ENCODE assay signal across 14 cellular contexts in the genomic region with DNA sequence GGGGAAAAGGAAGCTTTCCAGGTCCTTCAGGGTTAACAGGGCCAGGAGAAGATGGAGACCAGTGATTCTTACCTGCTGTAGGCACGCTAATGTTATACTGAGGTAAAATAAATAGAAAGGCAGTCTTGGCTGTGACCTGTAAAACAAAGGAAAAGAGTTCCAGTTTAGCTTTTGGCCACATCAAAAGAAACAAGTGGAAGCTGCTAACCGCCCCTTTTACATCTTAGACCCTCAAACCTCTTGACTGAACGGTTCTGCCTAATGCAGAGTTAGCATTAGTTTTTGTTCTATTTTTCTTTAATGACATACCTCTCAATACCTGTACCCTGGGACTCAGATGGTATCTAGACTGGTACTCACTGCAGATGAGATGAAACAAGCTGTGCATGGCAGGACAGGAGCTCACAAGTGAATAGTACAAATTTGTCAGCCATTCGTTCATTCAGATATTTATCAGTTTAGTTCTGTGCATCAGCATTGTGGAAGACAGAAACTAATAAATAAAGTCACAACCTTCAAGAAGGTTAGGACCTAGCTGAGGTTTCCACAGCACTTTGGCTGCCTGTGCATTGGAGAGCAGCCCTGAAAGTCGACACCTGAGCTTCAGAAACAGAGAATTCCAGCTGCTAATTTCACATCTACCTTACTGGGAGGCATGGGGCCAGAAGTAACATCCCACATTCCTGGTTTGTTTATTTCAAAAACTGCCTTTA. TPM values are rescaled to one million over a fixed set of nuclear protein-coding genes. Genes with fewer than 3 reads are reported as not detected.
DNase-seq lines count a peak whose midpoint lies in the region; ATAC-seq, FAIRE-seq and TF ChIP-seq lines count a peak whose summit lies in the region.
"Had no signal": no experiment of that assay in that cellular context is flagged by ENCODE, and none has a peak within 500 bp of the region (broad histone marks: within the 10 kb centered on the region; RNA-seq: fewer than 3 reads in every experiment).

No MANE protein-coding gene starts in this region.

- FAIRE-seq in HepG2 (lab: Jason Lieb, UNC), result no peak

- no peaks in the 10 kb centered on the region for H3K27me3 Mint-ChIP-seq in T-helper 17 cell

- H3K27ac ChIP-seq in HepG2 (ENCODE audit: extremely low read length, insufficient read depth, low read length) (no peak overlapping the region), right lobe of liver (no peak overlapping the region), tibial artery (peak overlapping the region; percentile 55 to 86)
- H3K27ac ChIP-seq: cardiac muscle cell had no signal

- H4K20me1 ChIP-seq in HepG2 (ENCODE audit: insufficient read depth, low read length), result no peaks in the 10 kb centered on the region

- H3K79me2 ChIP-seq in HepG2 (ENCODE audit: insufficient read depth, low read length), result peaks cover 63% of the 10 kb centered on the region

- H3K27me3 ChIP-seq in HepG2 (ENCODE audit: control insufficient read depth in 1 of 2, insufficient read depth in 2 of 2, low read length in 2 of 2) (no peaks in the 10 kb centered on the region), right lobe of liver (no peaks in the 10 kb centered on the region), tibial artery (no peaks in the 10 kb centered on the region)
- H3K27me3 ChIP-seq: cardiac muscle cell had no signal

- H3K36me3 ChIP-seq in HepG2 (replicated peaks in 1 of 2; ENCODE audit: control insufficient read depth in 1 of 2, insufficient read depth in 2 of 2, low read length in 2 of 2) (peaks cover 22 to 69% of the 10 kb centered on the region in 2 experiments), right lobe of liver (no peaks in the 10 kb centered on the region), tibial artery (peaks cover 4 to 21% (median 17%) of the 10 kb centered on the region in 3 donors)
- H3K36me3 ChIP-seq: cardiac muscle cell had no signal

- no peaks in the 10 kb centered on the region for H3K9me3 ChIP-seq in HepG2 (ENCODE audit: low read length)
- no peaks in the 10 kb centered on the region for H3K9me3 ChIP-seq in right lobe of liver
- H3K9me3 ChIP-seq in T-helper 17 cell (ENCODE audit: control insufficient read depth, low read length, poor library complexity, severe bottlenecking), result no peaks in the 10 kb centered on the region
- no peaks in the 10 kb centered on the region for H3K9me3 ChIP-seq in tibial artery

- no peak for DNase-seq in HepG2 (ENCODE audit: low spot score)
- no peak for DNase-seq in right lobe of liver
- no peak for DNase-seq in T-helper 17 cell
- DNase-seq in tibial artery, result no peak
- DNase-seq in DMS 273 (lab: John Stamatoyannopoulos, UW; ENCODE audit: unreplicated experiment), result no peak
- DNase-seq in NCI-H524 (lab: John Stamatoyannopoulos, UW), result no peak
- no peak for DNase-seq in AG08396 (ENCODE audit: low spot score)
- DNase-seq: activated CD4-positive, CD25-positive, alpha-beta regulatory T cell treated with anti-CD3 and anti-CD28 coated beads, Interleukin-2, amount 50 U/mL, for 72 hours; activated gamma-delta T cell; NCI-H1436 treated with DMSO at 0.1 percent for 48 hours had no signal

- in situ Hi-C loops in HepG2 (cut with HindIII; ENCODE audit: extremely low pct_ligation_motif_present, low pct_unique_long_range_greater_than_20kb), result no loop called here

- 94% methylated on average over 5 of the region's 5 CpGs for WGBS in HepG2 (ENCODE audit: low lambda C conversion rate)
- WGBS in right lobe of liver (ENCODE audit: insufficient coverage, low coverage, low lambda C conversion rate, missing lambda C conversion rate), result 72% methylated on average over 5 of the region's 5 CpGs

- BruUV-seq in HepG2 (replicated peaks; lab: Mats Ljungman, UMichigan), result no TSS peak

- POLR2A ChIA-PET in HepG2 (lab: Yijun Ruan, JAX), result interaction anchor here (1.2 to 2.0 kb wide), 3 partner anchors 8 to 41 kb away, joined by 3 to 6 read pairs (median 5); partner anchors contain the start of gene TRAM2

- H3K4me1 ChIP-seq in HepG2 (ENCODE audit: insufficient read depth, low read length) (peaks cover 47% of the 10 kb centered on the region), right lobe of liver (no peaks in the 10 kb centered on the region), tibial artery (peaks cover 0 to 60% (median 50%) of the 10 kb centered on the region in 4 donors)

- CTCF ChIA-PET in HepG2 (lab: Yijun Ruan, JAX; ENCODE audit: low intra/inter-chr PET ratio, low total read pairs), result no interaction called here

- peak overlapping the region; percentile 47 for H3K27ac Mint-ChIP-seq in T-helper 17 cell

- TF ChIP-seq POLR2A in HepG2 (IDR thresholded peaks at IDR 0.05; ENCODE audit: insufficient read depth in 1 of 2, low read depth in 2 of 2, low read length in 2 of 2) (no peak), right lobe of liver (IDR thresholded peaks at IDR 0.05) (no peak)

- no peak for TF ChIP-seq RAD21 in HepG2 (CRISPR knock-in tag; IDR thresholded peaks at IDR 0.05)

- no peak overlapping the region for H3K9ac ChIP-seq in HepG2 (ENCODE audit: insufficient read depth, low read depth, low read length)

- H2AFZ ChIP-seq in HepG2 (ENCODE audit: low read length), result no peak overlapping the region

- TF ChIP-seq CTCF in HepG2 (CRISPR knock-in tag; IDR thresholded peaks at IDR 0.05) (no peak), right lobe of liver (IDR thresholded peaks at IDR 0.05) (no peak), tibial artery (IDR thresholded peaks at IDR 0.05) (no peak)

- no peak for TF ChIP-seq EP300 in HepG2 (IDR thresholded peaks at IDR 0.05; ENCODE audit: low read depth in 2 of 2, low read length in 2 of 2)
- no peak for TF ChIP-seq EP300 in HepG2 (CRISPR knock-in tag; IDR thresholded peaks at IDR 0.05; ENCODE audit: borderline replicate concordance)

- peaks cover 5% of the 10 kb centered on the region for H3K36me3 Mint-ChIP-seq in T-helper 17 cell (ENCODE audit: low read depth)

- H3K4me1 Mint-ChIP-seq in T-helper 17 cell, result peaks cover 37% of the 10 kb centered on the region

- intact Hi-C loops in HepG2 (cut with micrococcal nuclease; ENCODE audit: unreplicated experiment) (no loop called here), right lobe of liver (cut with DNase I) (no loop called here), tibial artery (cut with DNase I; ENCODE audit: low total_unique reads) (no loop called here)

- H3K4me2 ChIP-seq in HepG2 (ENCODE audit: low read depth, low read length), result no peak overlapping the region

- ATAC-seq in HepG2 (no peak), right lobe of liver (no peak), HG02852 (IDR thresholded peaks at IDR 0.05; ENCODE audit: unreplicated experiment) (peak; percentile 3), T-helper 17 cell (peak; percentile 40)
- ATAC-seq: SK-N-SH treated with all-trans-retinoic acid at 6 μM for 48 hours had no signal

- H3K4me3 ChIP-seq in HepG2 (replicated peaks in 1 of 3; ENCODE audit: insufficient read depth in 1 of 3, low read depth in 2 of 3, low read length in 3 of 3) (no peak overlapping the region), right lobe of liver (no peak overlapping the region), tibial artery (no peak overlapping the region)
- H3K4me3 ChIP-seq: cardiac muscle cell, lung had no signal

- peak overlapping the region; percentile 59 for H3K4me3 Mint-ChIP-seq in T-helper 17 cell

TF ChIP-seq in HepG2, 621 proteins besides CTCF, POLR2A, EP300 and RAD21:
- 0 out of 2 replicates have a peak, but pooled peaks have one; percentile 28 for TF ChIP-seq ATF7-NPFF (CRISPR knock-in tag; IDR thresholded peaks at IDR 0.05; ENCODE audit: low read depth)
- TF ChIP-seq ZNF83 (CRISPR knock-in tag; IDR thresholded peaks at IDR 0.05; ENCODE audit: borderline replicate concordance), result no peak

RNA-seq across cellular contexts. Expression of gene TRAM2, which starts 41.0 kb away (rescaled TPM):
- total RNA-seq in HepG2 (2016; rRNA removed; fragmentation: Illumina TruSeq; extraction: Trizol) (40.5 and 49.1 TPM in 2 replicates), right lobe of liver (10 to 100 TPM; 16.1 to 24.8 (median 17.8) TPM), T-helper 17 cell (1 to 10 TPM; 8.6 to 8.9 TPM)
- total RNA-seq in HepG2 (2016; cell fraction: cytosol; rRNA removed; fragmentation: Illumina TruSeq; extraction: Trizol; ENCODE audit: low read depth), result 4.0 and 4.7 TPM in 2 replicates
- total RNA-seq in HepG2 (2016; cell fraction: insoluble cytoplasmic fraction; rRNA removed; fragmentation: Illumina TruSeq; extraction: Trizol), result 36.8 and 47.0 TPM in 2 replicates
- 24.9 and 25.7 TPM in 2 replicates for total RNA-seq in HepG2 (2016; cell fraction: membrane; rRNA removed; fragmentation: Illumina TruSeq; extraction: Trizol)
- total RNA-seq in HepG2 (2016; cell fraction: nucleus; rRNA removed; fragmentation: Illumina TruSeq; extraction: Trizol), result 50.0 and 60.1 TPM in 2 replicates
- polyA plus RNA-seq in HepG2 (2011; rRNA removed), result 68.2 and 72.5 TPM in 2 replicates
- polyA plus RNA-seq in HepG2 (2011; cell fraction: cytosol; rRNA removed), result 51.1 and 62.3 TPM in 2 replicates
- polyA plus RNA-seq in HepG2 (2011; cell fraction: nucleus; rRNA removed), result 100.0 and 109 TPM in 2 replicates
- 42.0 and 55.5 TPM in 2 replicates for polyA plus RNA-seq in HepG2 (2012)
- polyA plus RNA-seq in HepG2 (2016; cell fraction: cytosol; fragmentation: Illumina TruSeq; extraction: Trizol; ENCODE audit: low read depth), result 2.3 and 2.5 TPM in 2 replicates
- 27.8 and 31.3 TPM in 2 replicates for polyA plus RNA-seq in HepG2 (2016; cell fraction: insoluble cytoplasmic fraction; fragmentation: Illumina TruSeq; extraction: Trizol; ENCODE audit: low read depth)
- 11.1 and 12.4 TPM in 2 replicates for polyA plus RNA-seq in HepG2 (2016; cell fraction: membrane; fragmentation: Illumina TruSeq; extraction: Trizol; ENCODE audit: low read depth)
- polyA plus RNA-seq in HepG2 (2016; cell fraction: nucleus; fragmentation: Illumina TruSeq; extraction: Trizol; ENCODE audit: insufficient read depth, low read depth), result 72.8 and 73.2 TPM in 2 replicates
- 21.3 and 119 TPM in 2 replicates for polyA minus RNA-seq in HepG2 (2011; rRNA and poly(A)+ RNA removed; ENCODE audit: low replicate concordance)
- 67.1 and 80.2 TPM in 2 replicates for polyA minus RNA-seq in HepG2 (2011; cell fraction: cytosol; rRNA and poly(A)+ RNA removed)
- 60.0 and 64.5 TPM in 2 replicates for polyA minus RNA-seq in HepG2 (2011; cell fraction: nucleus; rRNA and poly(A)+ RNA removed)

Comparison
In these comparisons a context has a peak if more than half of its experiments do, and no peak if none do; other contexts are left out.
1. ATAC-seq: peak in HG02852 (single experiment) and T-helper 17 cell (single experiment); none in HepG2 (single experiment) and right lobe of liver (0 of 4).
2. H3K27ac ChIP-seq: peak in tibial artery (2 of 2); none in HepG2 (single experiment) and right lobe of liver (0 of 3).